In the genomic region with DNA sequence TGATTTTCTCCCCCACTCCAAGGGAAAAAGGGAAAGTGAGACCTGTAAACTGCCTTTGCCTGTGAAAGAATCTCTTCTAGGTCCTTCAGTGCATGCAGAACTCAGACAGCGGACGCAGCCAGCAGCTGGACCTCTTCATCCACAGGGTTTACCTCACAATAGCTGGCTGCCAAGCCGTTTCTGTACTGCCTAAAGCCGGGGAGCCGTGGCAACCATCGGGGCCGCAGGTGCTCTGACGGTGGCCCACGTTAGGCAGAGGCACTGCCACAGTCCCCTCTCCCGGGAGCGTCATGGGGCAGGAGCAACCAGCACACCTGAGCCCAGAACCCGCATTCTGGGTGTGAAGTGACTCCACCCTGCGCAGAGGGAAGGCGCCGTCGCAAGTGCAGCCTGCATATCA, we compare ENCODE assay signal across 31 cellular contexts.
"Had no signal": no experiment of that assay in that cellular context is flagged by ENCODE, and none has a peak within 500 bp of the region (broad histone marks: within the 10 kb centered on the region; RNA-seq: fewer than 3 reads in every experiment).

No MANE protein-coding gene starts in this region.

- H3K27ac ChIP-seq: ascending aorta, brain microvascular endothelial cell, heart left ventricle, sigmoid colon, thyroid gland, upper lobe of right lung, WERI-Rb-1 had no signal

- H3K36me3 ChIP-seq: ascending aorta, brain microvascular endothelial cell, heart left ventricle, sigmoid colon, thyroid gland, upper lobe of right lung, WERI-Rb-1 had no signal

- ATAC-seq: activated CD4-positive, CD25-positive, alpha-beta regulatory T cell treated with anti-CD3 and anti-CD28 coated beads, Interleukin-2, amount 50 U/mL, for 24 hours; heart left ventricle; left colon; naive thymus-derived CD8-positive, alpha-beta T cell; stimulated activated memory B cell treated with anti-CD40 and anti-IgM and Interleukin-4, amounts not matched to agents 10 μg/mL and 1 μg/mL and 100 μg/mL, for 72 hours; stimulated activated naive CD8-positive, alpha-beta T cell treated with anti-CD3 and anti-CD28 coated beads, Interleukin-15, amount 100 ng/mL, for 72 hours; upper lobe of right lung had no signal

- H3K4me1 ChIP-seq: ascending aorta, sigmoid colon, upper lobe of right lung had no signal

- DNase-seq: activated CD4-positive, alpha-beta memory T cell treated with anti-CD3 and anti-CD28 coated beads for 36 hours; activated CD4-positive, alpha-beta T cell treated with anti-CD3 and anti-CD28 coated beads, Interleukin-2, amount 10 ng/mL, durations not matched to agents 24 days and 14 days; activated CD8-positive, alpha-beta memory T cell treated with anti-CD3 and anti-CD28 coated beads, Interleukin-2, amount 50 U/mL, for 4 hours; activated effector memory CD4-positive, alpha-beta T cell treated with anti-CD3 and anti-CD28 coated beads, Interleukin-2, amount 50 U/mL, for 16 hours; activated naive CD4-positive, alpha-beta T cell treated with anti-CD3 and anti-CD28 coated beads for 36 hours; activated naive CD8-positive, alpha-beta T cell treated with anti-CD3 and anti-CD28 coated beads for 36 hours; activated T-cell treated with anti-CD3 and anti-CD28 coated beads, Interleukin-2, amount 50 U/mL, for 1 hour; brain microvascular endothelial cell; caudate nucleus; foreskin fibroblast; hypothalamus; immature natural killer cell; kidney; left colon; naive thymus-derived CD8-positive, alpha-beta T cell; sigmoid colon; small intestine; stimulated activated CD4-positive, alpha-beta T cell treated with anti-CD3 and anti-CD28 coated beads, Interleukin-4, amount 100 ng/mL, for 24 hours; stimulated activated CD8-positive, alpha-beta memory T cell treated with anti-CD3 and anti-CD28 coated beads, Interleukin-4, amount 100 ng/mL, for 48 hours; stimulated activated naive CD8-positive, alpha-beta T cell treated with anti-CD3 and anti-CD28 coated beads, Interleukin-15, amount 100 ng/mL, for 72 hours; substantia nigra; T-helper 1 cell; thyroid gland; upper lobe of right lung; WERI-Rb-1 had no signal

- H3K4me3 ChIP-seq: ascending aorta, heart left ventricle, sigmoid colon, thyroid gland, upper lobe of right lung had no signal

- H3K27me3 ChIP-seq: ascending aorta, brain microvascular endothelial cell, thyroid gland, upper lobe of right lung had no signal

- FAIRE-seq: endothelial cell of umbilical vein, kidney, small intestine, TTC549 had no signal

- H3K9me3 ChIP-seq: ascending aorta, heart left ventricle, sigmoid colon, thyroid gland, upper lobe of right lung had no signal
